19 cellular contexts compared by ENCODE assay signal in the genomic region with DNA sequence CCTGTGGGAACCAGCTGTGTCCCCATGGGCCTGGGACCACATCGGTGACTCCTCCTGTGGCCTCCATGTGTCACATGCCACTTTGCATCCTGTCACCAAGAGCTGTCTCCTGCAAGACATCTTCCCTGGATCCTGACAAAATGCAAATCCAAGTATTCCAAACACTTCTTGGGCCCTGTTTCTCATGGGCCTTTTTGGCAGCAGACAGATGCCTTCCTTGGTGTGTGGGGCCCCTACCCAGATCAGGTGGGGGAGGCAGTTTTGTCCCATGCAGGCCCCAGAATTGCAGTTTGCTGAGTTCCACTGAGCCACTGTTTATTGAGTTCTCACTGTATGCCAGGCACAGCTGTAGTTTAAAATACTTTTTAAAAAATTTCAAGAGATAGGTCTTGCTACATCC.
DNase-seq lines count a peak whose midpoint lies in the region; ATAC-seq and TF ChIP-seq lines count a peak whose summit lies in the region.
"Had no signal": no experiment of that assay in that cellular context is flagged by ENCODE, and none has a peak within 500 bp of the region (broad histone marks: within the 10 kb centered on the region; RNA-seq: fewer than 3 reads in every experiment).

No MANE protein-coding gene starts in this region.

- peaks cover 20% of the 10 kb centered on the region for H3K27me3 Mint-ChIP-seq in activated CD8-positive, alpha-beta memory T cell treated with anti-CD3 and anti-CD28 coated beads, Interleukin-2, amount 10 ng/mL, durations not matched to agents 7 days and 5 days
- H3K27me3 Mint-ChIP-seq in osteocyte (ENCODE audit: unreplicated experiment) = peaks cover 30% of the 10 kb centered on the region

- H3K27me3 ChIP-seq in esophagus muscularis mucosa = peaks cover 0 to 22% (median 0%) of the 10 kb centered on the region in 4 donors
- no peaks in the 10 kb centered on the region for H3K27me3 ChIP-seq in breast epithelium
- H3K27me3 ChIP-seq: BLaER1 treated with 17β-estradiol and CSF1 and Interleukin-3, amounts not matched to agents 10 nM and 100 nM had no signal

- TF ChIP-seq POLR2A in esophagus muscularis mucosa (IDR thresholded peaks at IDR 0.05; ENCODE audit: low read depth) = no peak
- no peak for TF ChIP-seq POLR2A in breast epithelium (IDR thresholded peaks at IDR 0.05)

- intact Hi-C loops in esophagus muscularis mucosa (cut with DNase I) = no loop called here
- intact Hi-C loops in breast epithelium (cut with DNase I; ENCODE audit: low total_unique reads) = no loop called here

- H3K4me3 ChIP-seq in esophagus muscularis mucosa (no peak overlapping the region), breast epithelium (no peak overlapping the region)
- H3K4me3 ChIP-seq: A549; BLaER1 treated with 17β-estradiol and CSF1 and Interleukin-3, amounts not matched to agents 10 nM and 100 nM had no signal

- no peak overlapping the region for H3K4me3 Mint-ChIP-seq in activated CD8-positive, alpha-beta memory T cell treated with anti-CD3 and anti-CD28 coated beads, Interleukin-2, amount 10 ng/mL, durations not matched to agents 7 days and 5 days
- H3K4me3 Mint-ChIP-seq in osteocyte (ENCODE audit: unreplicated experiment) = no peak overlapping the region
- H3K4me3 Mint-ChIP-seq: B cell; CD4-positive, alpha-beta T cell; CD8-positive, alpha-beta T cell had no signal

- H3K9me3 ChIP-seq in esophagus muscularis mucosa (no peaks in the 10 kb centered on the region), breast epithelium (no peaks in the 10 kb centered on the region)
- H3K9me3 ChIP-seq: A549; BLaER1 treated with 17β-estradiol and CSF1 and Interleukin-3, amounts not matched to agents 10 nM and 100 nM; Caco-2 had no signal

- peak; percentile 23 for DNase-seq in activated CD8-positive, alpha-beta memory T cell treated with anti-CD3 and anti-CD28 coated beads, Interleukin-2, amount 10 ng/mL, durations not matched to agents 7 days and 5 days
- DNase-seq in activated CD8-positive, alpha-beta memory T cell treated with anti-CD3 and anti-CD28 coated beads for 24 hours = no peak
- DNase-seq in esophagus muscularis mucosa (ENCODE audit: extremely low spot score) = peak; percentile 55
- peak; percentile 57 for DNase-seq in osteocyte (ENCODE audit: extremely low spot score, unreplicated experiment)
- no peak for DNase-seq in NOMO-1 treated with DMSO at 0.1 percent for 48 hours (lab: John Stamatoyannopoulos, UW; ENCODE audit: unreplicated experiment)
- DNase-seq in breast epithelium (ENCODE audit: low spot score in 2 of 2) = no peak
- DNase-seq: AML-193; Caco-2; Calu3; CD4-positive, alpha-beta T cell; CD8-positive, alpha-beta T cell; DMS79 treated with DMSO at 0.1 percent for 48 hours; GF-D8 had no signal

- H3K4me1 ChIP-seq in esophagus muscularis mucosa = no peaks in the 10 kb centered on the region
- no peaks in the 10 kb centered on the region for H3K4me1 ChIP-seq in breast epithelium
- H3K4me1 ChIP-seq: A549, Caco-2 had no signal

- no peaks in the 10 kb centered on the region for H3K36me3 Mint-ChIP-seq in activated CD8-positive, alpha-beta memory T cell treated with anti-CD3 and anti-CD28 coated beads, Interleukin-2, amount 10 ng/mL, durations not matched to agents 7 days and 5 days
- peaks cover 6% of the 10 kb centered on the region for H3K36me3 Mint-ChIP-seq in osteocyte (ENCODE audit: unreplicated experiment)
- H3K36me3 Mint-ChIP-seq: CD8-positive, alpha-beta T cell had no signal

- CTCF ChIA-PET in activated CD8-positive, alpha-beta memory T cell treated with anti-CD3 and anti-CD28 coated beads, Interleukin-2, amount 10 ng/mL, durations not matched to agents 7 days and 5 days (lab: Charles Lee) = no interaction called here

- no peaks in the 10 kb centered on the region for H3K4me1 Mint-ChIP-seq in activated CD8-positive, alpha-beta memory T cell treated with anti-CD3 and anti-CD28 coated beads, Interleukin-2, amount 10 ng/mL, durations not matched to agents 7 days and 5 days
- H3K4me1 Mint-ChIP-seq in osteocyte (ENCODE audit: unreplicated experiment) = no peaks in the 10 kb centered on the region
- H3K4me1 Mint-ChIP-seq: B cell had no signal

- TF ChIP-seq CTCF in esophagus muscularis mucosa (IDR thresholded peaks at IDR 0.05) (no peak), osteocyte (IDR thresholded peaks at IDR 0.05) (no peak), breast epithelium (IDR thresholded peaks at IDR 0.05) (no peak)

- H3K36me3 ChIP-seq in esophagus muscularis mucosa = peaks cover 0 to 6% (median 0%) of the 10 kb centered on the region in 4 donors
- no peaks in the 10 kb centered on the region for H3K36me3 ChIP-seq in breast epithelium
- H3K36me3 ChIP-seq: BLaER1 treated with 17β-estradiol and CSF1 and Interleukin-3, amounts not matched to agents 10 nM and 100 nM had no signal

- ATAC-seq in activated CD8-positive, alpha-beta memory T cell treated with anti-CD3 and anti-CD28 coated beads, Interleukin-2, amount 10 ng/mL, durations not matched to agents 7 days and 5 days = no peak
- no peak for ATAC-seq in GM19463 (IDR thresholded peaks at IDR 0.05; ENCODE audit: unreplicated experiment)
- ATAC-seq: A549; CD8-positive, alpha-beta T cell had no signal

- H3K9me3 Mint-ChIP-seq in activated CD8-positive, alpha-beta memory T cell treated with anti-CD3 and anti-CD28 coated beads, Interleukin-2, amount 10 ng/mL, durations not matched to agents 7 days and 5 days (ENCODE audit: low read depth) = no peaks in the 10 kb centered on the region
- H3K9me3 Mint-ChIP-seq in osteocyte (ENCODE audit: unreplicated experiment) = no peaks in the 10 kb centered on the region
- H3K9me3 Mint-ChIP-seq: CD4-positive, alpha-beta T cell had no signal

- WGBS in esophagus muscularis mucosa = 63% methylated on average over 1 of the region's 1 CpG

- no peak for TF ChIP-seq EP300 in esophagus muscularis mucosa (IDR thresholded peaks at IDR 0.05)

- no peak overlapping the region for H3K27ac Mint-ChIP-seq in activated CD8-positive, alpha-beta memory T cell treated with anti-CD3 and anti-CD28 coated beads, Interleukin-2, amount 10 ng/mL, durations not matched to agents 7 days and 5 days
- H3K27ac Mint-ChIP-seq in osteocyte (ENCODE audit: unreplicated experiment) = no peak overlapping the region
- H3K27ac Mint-ChIP-seq: B cell; CD4-positive, alpha-beta T cell; CD8-positive, alpha-beta T cell had no signal

- no peak overlapping the region for H3K27ac ChIP-seq in esophagus muscularis mucosa (replicated peaks in 1 of 4)
- no peak overlapping the region for H3K27ac ChIP-seq in breast epithelium
- H3K27ac ChIP-seq: 22Rv1; A549; BLaER1 treated with 17β-estradiol and CSF1 and Interleukin-3, amounts not matched to agents 10 nM and 100 nM; C4-2B had no signal

Comparison
In these comparisons a context has a peak if more than half of its experiments do, and no peak if none do; other contexts are left out.
1. DNase-seq: peak in activated CD8-positive, alpha-beta memory T cell treated with anti-CD3 and anti-CD28 coated beads, Interleukin-2, amount 10 ng/mL, durations not matched to agents 7 days and 5 days (single experiment), esophagus muscularis mucosa (single experiment) and osteocyte (single experiment); none in activated CD8-positive, alpha-beta memory T cell treated with anti-CD3 and anti-CD28 coated beads for 24 hours (single experiment), NOMO-1 treated with DMSO at 0.1 percent for 48 hours (single experiment) and breast epithelium (0 of 2).